In the genomic region with DNA sequence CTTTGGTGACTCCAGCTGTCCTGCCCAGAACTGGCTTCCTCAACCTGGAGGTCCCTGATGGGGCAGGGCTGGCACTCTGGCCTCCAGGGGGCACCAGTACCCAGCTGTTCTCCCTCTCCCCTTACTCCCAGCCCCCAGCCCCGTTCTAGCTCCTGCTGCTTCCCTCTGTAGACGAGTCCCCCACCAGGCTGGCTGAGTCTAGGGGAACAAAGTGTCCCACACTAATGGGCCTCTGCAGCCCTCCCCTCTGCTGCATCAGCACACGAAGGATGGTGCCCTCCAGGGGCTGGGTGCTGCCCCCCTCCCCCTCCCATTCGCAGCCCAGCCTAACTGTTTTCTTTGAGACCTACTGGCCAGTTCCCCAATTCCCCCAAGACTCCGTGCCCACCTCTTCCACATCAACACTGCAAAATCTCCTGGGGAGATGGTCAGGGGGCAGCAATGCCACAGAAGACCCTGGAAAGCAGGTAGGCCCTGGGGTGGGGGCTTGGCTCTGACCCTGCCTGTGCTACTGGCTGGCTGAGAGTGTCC, we compare ENCODE assay signal across 1 cellular context.
TF ChIP-seq lines count a peak whose summit lies in the region.

No MANE protein-coding gene starts in this region.

TF ChIP-seq in K562, 482 proteins besides CTCF, POLR2A, EP300 and RAD21:
- TF ChIP-seq ZNF232 (CRISPR knock-in tag; IDR thresholded peaks at IDR 0.05) (no peak), MYNN (IDR thresholded peaks at IDR 0.05) (no peak), MYNN (CRISPR knock-in tag; IDR thresholded peaks at IDR 0.05) (no peak), U2AF1 (optimal IDR thresholded peaks at IDR 0.05; ENCODE audit: low read depth, low read length) (no peak), ZFX (CRISPR knock-in tag; IDR thresholded peaks at IDR 0.05) (no peak), NCOR1 (IDR thresholded peaks at IDR 0.05) (no peak), HDGF (IDR thresholded peaks at IDR 0.05) (no peak), HDAC8 (tag; IDR thresholded peaks at IDR 0.05) (no peak), NR2F6 (CRISPR knock-in tag; IDR thresholded peaks at IDR 0.05) (no peak), ZNF431 (CRISPR knock-in tag; IDR thresholded peaks at IDR 0.05) (no peak)
TF ChIP-seq in K562: peak in this region for 0.
